ENCODE assay signal across 1 cellular context in the genomic region with DNA sequence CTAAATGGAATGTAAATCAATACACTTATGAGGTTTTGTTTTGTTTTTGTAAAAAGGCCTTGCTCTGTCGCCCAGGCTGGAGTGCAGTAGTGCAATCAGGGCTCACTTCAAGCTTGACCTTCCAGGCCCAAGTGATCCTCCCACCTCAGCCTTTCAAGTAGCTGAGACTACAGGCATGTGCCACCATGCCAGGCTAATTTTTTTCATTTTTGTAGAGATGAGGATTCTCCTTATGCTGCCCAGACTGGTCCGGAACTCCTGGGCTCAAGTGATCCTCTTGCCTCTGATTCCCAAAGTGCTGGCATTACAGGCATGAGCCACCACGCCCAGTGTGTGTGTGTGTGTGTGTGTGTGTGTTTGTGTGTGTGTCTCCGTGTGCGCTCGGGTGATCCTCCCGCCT.
TF ChIP-seq lines count a peak whose summit lies in the region.

No MANE protein-coding gene starts in this region.

TF ChIP-seq in H1, 55 proteins besides CTCF, POLR2A, EP300 and RAD21:
- TF ChIP-seq CBX5 (IDR thresholded peaks at IDR 0.05; ENCODE audit: low read depth, low read length) (no peak), HDAC2 (IDR thresholded peaks at IDR 0.05; ENCODE audit: borderline replicate concordance in 1 of 2, low read depth in 2 of 2, low read length in 2 of 2) (no peak), TEAD4 (IDR thresholded peaks at IDR 0.05; ENCODE audit: low read depth, low read length) (no peak), YY1 (IDR thresholded peaks at IDR 0.05; ENCODE audit: low read depth, low read length) (no peak), PHF8 (conservative IDR thresholded peaks at IDR 0.05; ENCODE audit: low read depth, low read length) (no peak), GTF2F1 (IDR thresholded peaks at IDR 0.05; ENCODE audit: borderline replicate concordance, low read depth, low read length) (no peak), CBX8 (IDR thresholded peaks at IDR 0.05; ENCODE audit: borderline replicate concordance, low read depth, low read length) (no peak), EGR1 (IDR thresholded peaks at IDR 0.05; ENCODE audit: borderline replicate concordance, low read depth, low read length) (no peak), BACH1 (IDR thresholded peaks at IDR 0.05; ENCODE audit: low read length) (no peak), SIRT6 (IDR thresholded peaks at IDR 0.05; ENCODE audit: low read length) (no peak), NRF1 (IDR thresholded peaks at IDR 0.05; ENCODE audit: low read depth, low read length) (no peak), SIX5 (IDR thresholded peaks at IDR 0.05; ENCODE audit: low read depth, low read length) (no peak), RXRA (IDR thresholded peaks at IDR 0.05; ENCODE audit: insufficient read depth, low read depth, low read length) (no peak), CHD7 (IDR thresholded peaks at IDR 0.05; ENCODE audit: insufficient replicate concordance, low read length) (no peak), ATF2 (IDR thresholded peaks at IDR 0.05; ENCODE audit: low read length) (no peak), JUND (IDR thresholded peaks at IDR 0.05; ENCODE audit: low read length) (no peak)
